ENCODE assay signal across 8 cellular contexts in the genomic region with DNA sequence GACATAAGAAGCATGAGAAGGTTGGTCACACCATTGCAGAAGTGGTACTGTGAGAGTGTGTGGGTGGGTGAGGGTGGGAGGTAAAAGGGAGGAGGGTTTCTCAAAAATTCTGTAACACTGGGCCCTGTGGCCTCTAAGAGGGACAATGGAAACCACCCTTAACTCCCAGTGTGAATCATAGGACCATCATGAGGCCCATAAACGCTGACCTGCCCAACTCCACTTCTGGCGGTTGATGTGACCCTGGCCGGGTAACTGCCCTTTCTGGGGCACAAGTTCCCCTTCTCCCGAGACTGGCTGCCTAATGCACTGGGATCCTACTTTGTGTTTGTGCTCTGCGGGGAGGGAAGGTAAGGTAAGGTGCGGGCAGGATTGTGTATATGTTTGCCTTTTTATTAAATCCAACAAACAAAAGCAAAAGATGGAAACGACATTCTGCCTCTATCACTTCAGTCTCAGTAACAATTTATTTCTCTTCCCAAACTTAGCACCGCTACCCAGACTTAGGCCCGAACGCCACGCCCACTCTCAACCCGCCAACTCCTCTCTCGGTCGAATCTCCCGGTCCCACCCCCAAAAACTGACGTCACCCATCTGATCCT. TPM values are rescaled to one million over a fixed set of nuclear protein-coding genes. Genes with fewer than 3 reads are reported as not detected.
A peak's percentile ranks its signal among the peaks of the same experiment; 100 is the strongest.
DNase-seq lines count a peak whose midpoint lies in the region; ATAC-seq and TF ChIP-seq lines count a peak whose summit lies in the region.

No MANE protein-coding gene starts in this region.

- H3K4me3 Mint-ChIP-seq in HFFc6: peak overlapping the region; percentile 99
- H3K4me3 Mint-ChIP-seq in activated naive CD8-positive, alpha-beta T cell treated with anti-CD3 and anti-CD28 coated beads, Interleukin-2, amount 50 U/mL, for 24 hours: peak overlapping the region; percentile 94

- H3K27me3 Mint-ChIP-seq in HFFc6 (ENCODE audit: insufficient read depth): peaks cover 2% of the 10 kb centered on the region
- H3K27me3 Mint-ChIP-seq in activated naive CD8-positive, alpha-beta T cell treated with anti-CD3 and anti-CD28 coated beads, Interleukin-2, amount 50 U/mL, for 24 hours: peaks cover 3% of the 10 kb centered on the region

- peak; percentile 68 for ATAC-seq in activated naive CD8-positive, alpha-beta T cell treated with anti-CD3 and anti-CD28 coated beads, Interleukin-2, amount 50 U/mL, for 24 hours

- H3K27ac ChIP-seq in right atrium auricular region: peak overlapping the region; percentile 93 to 94

- H3K36me3 ChIP-seq in right atrium auricular region: peaks cover 16% of the 10 kb centered on the region

- DNase-seq in GM10248 (ENCODE audit: extremely low spot score): peak; percentile 87
- DNase-seq in HFFc6: peak; percentile 80
- DNase-seq in MV-4-11 (lab: John Stamatoyannopoulos, UW): peak; percentile 91
- DNase-seq in SK-MEL-5 (ENCODE audit: low read depth, low spot score): peak; percentile 92
- DNase-seq in activated naive CD8-positive, alpha-beta T cell treated with anti-CD3 and anti-CD28 coated beads, Interleukin-2, amount 50 U/mL, for 24 hours: peak; percentile 93
- peak; percentile 90 for DNase-seq in right atrium auricular region (ENCODE audit: low spot score)
- peak; percentile 58 for DNase-seq in pulmonary artery endothelial cell (ENCODE audit: low read depth, low spot score)
- no peak for DNase-seq in cortex of kidney (lab: John Stamatoyannopoulos, UW)

- peaks cover 45% of the 10 kb centered on the region for H3K4me1 Mint-ChIP-seq in HFFc6 (ENCODE audit: low read depth)
- H3K4me1 Mint-ChIP-seq in activated naive CD8-positive, alpha-beta T cell treated with anti-CD3 and anti-CD28 coated beads, Interleukin-2, amount 50 U/mL, for 24 hours: peaks cover 46% of the 10 kb centered on the region

- no peaks in the 10 kb centered on the region for H3K27me3 ChIP-seq in right atrium auricular region

- H3K9me3 Mint-ChIP-seq in HFFc6: no peaks in the 10 kb centered on the region
- no peaks in the 10 kb centered on the region for H3K9me3 Mint-ChIP-seq in activated naive CD8-positive, alpha-beta T cell treated with anti-CD3 and anti-CD28 coated beads, Interleukin-2, amount 50 U/mL, for 24 hours

- peaks cover 0 to 34% of the 10 kb centered on the region in 2 donors for H3K4me1 ChIP-seq in right atrium auricular region

- CTCF ChIA-PET in GM10248 (lab: Yijun Ruan, JAX): interaction anchor here (2.6 to 4.1 kb wide), 3 partner anchors 11 to 15 kb away, joined by 9 to 39 read pairs (median 20); a partner anchor contains a TSS

- H3K27ac Mint-ChIP-seq in HFFc6: peak overlapping the region; percentile 100
- H3K27ac Mint-ChIP-seq in activated naive CD8-positive, alpha-beta T cell treated with anti-CD3 and anti-CD28 coated beads, Interleukin-2, amount 50 U/mL, for 24 hours: peak overlapping the region; percentile 96

- H3K4me3 ChIP-seq in right atrium auricular region: peak overlapping the region; percentile 61 to 89

- POLR2A ChIA-PET in GM10248 (lab: Yijun Ruan, JAX): interaction anchor here (0.9 kb wide), 1 partner anchor 11 kb away, joined by 3 read pairs; a partner anchor contains a TSS

- peaks cover 35% of the 10 kb centered on the region for H3K36me3 Mint-ChIP-seq in HFFc6 (ENCODE audit: low read depth)
- peaks cover 36% of the 10 kb centered on the region for H3K36me3 Mint-ChIP-seq in activated naive CD8-positive, alpha-beta T cell treated with anti-CD3 and anti-CD28 coated beads, Interleukin-2, amount 50 U/mL, for 24 hours (ENCODE audit: low read depth)

- TF ChIP-seq CTCF in GM10248 (IDR thresholded peaks at IDR 0.05; ENCODE audit: control extremely low read depth, extremely low read depth, low read depth, missing control alignments) (no peak), HFFc6 (IDR thresholded peaks at IDR 0.05) (no peak), right atrium auricular region (IDR thresholded peaks at IDR 0.05) (no peak)

- no peaks in the 10 kb centered on the region for H3K9me3 ChIP-seq in right atrium auricular region

- in situ Hi-C loops in SK-MEL-5 (cut with HindIII; ENCODE audit: low pct_unique_long_range_greater_than_20kb, low sequenced_read_pairs): no loop called here

RNA-seq across cellular contexts. Expression of a gene that starts 0.5 kb away (rescaled TPM):
- 10 to 100 TPM; 30.0 to 41.8 (median 36.0) TPM for total RNA-seq in HFFc6 (2021; fragmentation: NEBNext Ultra II Directional; extraction: Animal tissue kit (Norgen Biotek cat#: 25700))
- 9.7 and 13.4 TPM in 2 replicates for total RNA-seq in SK-MEL-5 (2014; rRNA removed; shearing (Covaris generic))
- 20.7 and 26.5 TPM in 2 replicates for polyA plus RNA-seq in SK-MEL-5 (2015; cell fraction: cytosol; rRNA removed)
- polyA plus RNA-seq in SK-MEL-5 (2015; cell fraction: nucleus; rRNA removed): 64.2 and 67.4 TPM in 2 replicates
- total RNA-seq in right atrium auricular region (1 to 10 TPM; 1.5 to 8.5 TPM), pulmonary artery endothelial cell (5.0 and 8.1 TPM in 2 replicates)

RNA-seq across cellular contexts. Expression of a gene that starts 1.0 kb away (rescaled TPM):
- 1 to 10 TPM; 6.3 to 9.0 (median 7.8) TPM for total RNA-seq in HFFc6 (2021; fragmentation: NEBNext Ultra II Directional; extraction: Animal tissue kit (Norgen Biotek cat#: 25700))
- 4.0 and 6.3 TPM in 2 replicates for total RNA-seq in SK-MEL-5 (2014; rRNA removed; shearing (Covaris generic))
- 8.2 and 13.2 TPM in 2 replicates for polyA plus RNA-seq in SK-MEL-5 (2015; cell fraction: cytosol; rRNA removed)
- polyA plus RNA-seq in SK-MEL-5 (2015; cell fraction: nucleus; rRNA removed): 13.8 and 15.9 TPM in 2 replicates
- total RNA-seq in right atrium auricular region: 1 to 10 TPM; 1.9 to 3.6 TPM
- total RNA-seq in pulmonary artery endothelial cell: 5.4 and 6.3 TPM in 2 replicates

RNA-seq across cellular contexts. Expression of a gene that starts 4.5 kb away (rescaled TPM):
- 1 to 10 TPM in 3 of 6 experiments, under 1 TPM in 3; 0.57 to 1.8 (median 0.96) TPM for total RNA-seq in HFFc6 (2021; fragmentation: NEBNext Ultra II Directional; extraction: Animal tissue kit (Norgen Biotek cat#: 25700))
- total RNA-seq in SK-MEL-5 (2014; rRNA removed; shearing (Covaris generic)): 0.69 and 3.1 TPM in 2 replicates
- 1.0 and 1.6 TPM in 2 replicates for polyA plus RNA-seq in SK-MEL-5 (2015; cell fraction: cytosol; rRNA removed)
- polyA plus RNA-seq in SK-MEL-5 (2015; cell fraction: nucleus; rRNA removed): 46.1 TPM in 2 replicates
- total RNA-seq in right atrium auricular region (under 1 TPM; 0.28 to 0.33 TPM), pulmonary artery endothelial cell (0.35 and 0.66 TPM in 2 replicates)

RNA-seq across cellular contexts. Expression of a gene that starts 11.2 kb away (rescaled TPM):
- 10 to 100 TPM; 28.6 to 36.8 (median 33.7) TPM for total RNA-seq in HFFc6 (2021; fragmentation: NEBNext Ultra II Directional; extraction: Animal tissue kit (Norgen Biotek cat#: 25700))
- 77.3 and 80.2 TPM in 2 replicates for total RNA-seq in SK-MEL-5 (2014; rRNA removed; shearing (Covaris generic))
- polyA plus RNA-seq in SK-MEL-5 (2015; cell fraction: cytosol; rRNA removed): 47.8 and 51.9 TPM in 2 replicates
- polyA plus RNA-seq in SK-MEL-5 (2015; cell fraction: nucleus; rRNA removed): 16.9 and 26.7 TPM in 2 replicates
- 10 to 100 TPM; 20.0 to 23.2 TPM for total RNA-seq in right atrium auricular region
- total RNA-seq in pulmonary artery endothelial cell: 26.0 and 31.7 TPM in 2 replicates

RNA-seq across cellular contexts. Expression of a gene that starts 16.5 kb away (rescaled TPM):
- 1 to 10 TPM in 4 of 6 experiments, under 1 TPM in 2; 0.94 to 3.2 (median 1.2) TPM for total RNA-seq in HFFc6 (2021; fragmentation: NEBNext Ultra II Directional; extraction: Animal tissue kit (Norgen Biotek cat#: 25700))
- total RNA-seq in SK-MEL-5 (2014; rRNA removed; shearing (Covaris generic)): 11.9 and 12.5 TPM in 2 replicates
- polyA plus RNA-seq in SK-MEL-5 (2015; cell fraction: cytosol; rRNA removed): 21.9 and 26.1 TPM in 2 replicates
- polyA plus RNA-seq in SK-MEL-5 (2015; cell fraction: nucleus; rRNA removed): 24.6 and 45.1 TPM in 2 replicates
- 10 to 100 TPM in 1 of 2 donors, 1 to 10 TPM in 1; 8.4 to 11.6 TPM for total RNA-seq in right atrium auricular region
- total RNA-seq in pulmonary artery endothelial cell: 3.9 and 5.3 TPM in 2 replicates
